In the genomic region with DNA sequence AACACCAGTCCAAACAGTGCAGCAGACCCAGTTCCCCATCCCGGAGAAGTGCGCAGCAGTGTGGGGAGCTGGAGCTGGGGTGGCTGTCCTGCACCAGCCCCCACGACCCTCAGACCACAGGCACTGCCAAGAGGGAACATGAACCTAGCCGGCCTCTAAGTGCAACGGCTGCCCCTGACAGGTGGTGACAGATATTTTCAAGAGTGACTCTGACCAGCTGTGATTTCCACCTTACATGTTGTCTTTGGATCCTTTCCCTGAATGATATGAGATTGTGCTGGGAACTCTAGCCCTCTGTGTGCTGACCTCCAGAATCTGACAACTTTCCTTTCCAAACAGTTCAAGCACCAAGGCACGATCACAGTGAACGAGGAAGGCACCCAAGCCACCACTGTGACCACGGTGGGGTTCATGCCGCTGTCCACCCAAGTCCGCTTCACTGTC, we compare ENCODE assay signal across 1 cellular context.
TF ChIP-seq lines count a peak whose summit lies in the region.

No MANE protein-coding gene starts in this region.

TF ChIP-seq in IMR-90, 13 proteins besides CTCF, POLR2A, EP300 and RAD21:
- no peak for TF ChIP-seq ELK1 (IDR thresholded peaks at IDR 0.05; ENCODE audit: borderline replicate concordance, low read depth, low read length)
- TF ChIP-seq FOS (IDR thresholded peaks at IDR 0.05; ENCODE audit: low read depth, low read length), result no peak
